In genomic region chrX:40484408-40485091, GRCh38 we compare ENCODE assay signal across 1 cellular context.
TF ChIP-seq lines count a peak whose summit lies in the region.

No MANE protein-coding gene starts in this region.

TF ChIP-seq in K562, 482 proteins besides CTCF, POLR2A, EP300 and RAD21 (continued from another document):
- TF ChIP-seq RBM25 (IDR thresholded peaks at IDR 0.05; ENCODE audit: low read depth, low read length, severe bottlenecking): peak; percentile 66
- peak; percentile 55 to 64 for TF ChIP-seq NRF1 (conservative IDR thresholded peaks at IDR 0.05 in 1 of 2, IDR thresholded peaks at IDR 0.05 in 1 of 2)
